In the genomic region with DNA sequence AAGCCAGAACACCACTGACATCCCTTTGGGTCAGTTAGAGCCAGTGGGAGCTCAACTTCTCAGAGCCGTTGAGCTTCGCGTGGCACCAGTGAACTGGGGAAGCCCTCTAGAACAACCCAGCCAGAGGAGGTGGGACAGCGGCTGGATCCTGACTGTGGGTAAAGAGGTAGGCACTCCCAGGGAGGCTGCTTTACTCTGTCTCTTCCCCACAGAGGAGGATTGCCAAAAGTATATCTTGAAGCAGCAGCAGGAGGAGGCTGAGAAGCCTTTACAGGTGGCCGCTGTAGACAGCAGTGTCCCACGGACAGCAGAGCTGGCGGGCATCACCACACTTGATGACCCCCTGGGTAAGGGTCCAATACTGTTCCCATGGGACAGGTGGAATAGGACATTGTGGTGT, we compare ENCODE assay signal across 1 cellular context.
TF ChIP-seq lines count a peak whose summit lies in the region.

No MANE protein-coding gene starts in this region.

TF ChIP-seq in H1, 55 proteins besides CTCF, POLR2A, EP300 and RAD21:
- TF ChIP-seq CREB1 (IDR thresholded peaks at IDR 0.05) (no peak), GABPA (IDR thresholded peaks at IDR 0.05; ENCODE audit: borderline replicate concordance, insufficient read depth, low read length) (no peak), POU5F1 (IDR thresholded peaks at IDR 0.05; ENCODE audit: low read depth, low read length) (no peak), KDM1A (IDR thresholded peaks at IDR 0.05; ENCODE audit: borderline replicate concordance, low read length) (no peak), EZH2 (IDR thresholded peaks at IDR 0.05; ENCODE audit: low read depth, low read length, severe bottlenecking) (no peak), CBX5 (IDR thresholded peaks at IDR 0.05; ENCODE audit: low read depth, low read length) (no peak), NRF1 (IDR thresholded peaks at IDR 0.05; ENCODE audit: low read depth, low read length) (no peak), SP2 (IDR thresholded peaks at IDR 0.05; ENCODE audit: low read length) (no peak), SIX5 (IDR thresholded peaks at IDR 0.05; ENCODE audit: low read depth, low read length) (no peak), SP1 (IDR thresholded peaks at IDR 0.05; ENCODE audit: low read depth, low read length) (no peak), TCF12 (IDR thresholded peaks at IDR 0.05; ENCODE audit: low read depth, low read length) (no peak), JUND (IDR thresholded peaks at IDR 0.05; ENCODE audit: low read length) (no peak), CHD1 (IDR thresholded peaks at IDR 0.05; ENCODE audit: low read depth, low read length) (no peak), RBBP5 (IDR thresholded peaks at IDR 0.05; ENCODE audit: borderline replicate concordance, low read depth, low read length) (no peak), GTF2F1 (IDR thresholded peaks at IDR 0.05; ENCODE audit: borderline replicate concordance, low read depth, low read length) (no peak), HDAC2 (IDR thresholded peaks at IDR 0.05; ENCODE audit: borderline replicate concordance in 1 of 2, low read depth in 2 of 2, low read length in 2 of 2) (no peak), CTBP2 (IDR thresholded peaks at IDR 0.05; ENCODE audit: borderline replicate concordance, insufficient read depth, insufficient read length, low read length) (no peak), TBP (IDR thresholded peaks at IDR 0.05; ENCODE audit: low read depth, low read length) (no peak)
- TF ChIP-seq, protein P1, sequence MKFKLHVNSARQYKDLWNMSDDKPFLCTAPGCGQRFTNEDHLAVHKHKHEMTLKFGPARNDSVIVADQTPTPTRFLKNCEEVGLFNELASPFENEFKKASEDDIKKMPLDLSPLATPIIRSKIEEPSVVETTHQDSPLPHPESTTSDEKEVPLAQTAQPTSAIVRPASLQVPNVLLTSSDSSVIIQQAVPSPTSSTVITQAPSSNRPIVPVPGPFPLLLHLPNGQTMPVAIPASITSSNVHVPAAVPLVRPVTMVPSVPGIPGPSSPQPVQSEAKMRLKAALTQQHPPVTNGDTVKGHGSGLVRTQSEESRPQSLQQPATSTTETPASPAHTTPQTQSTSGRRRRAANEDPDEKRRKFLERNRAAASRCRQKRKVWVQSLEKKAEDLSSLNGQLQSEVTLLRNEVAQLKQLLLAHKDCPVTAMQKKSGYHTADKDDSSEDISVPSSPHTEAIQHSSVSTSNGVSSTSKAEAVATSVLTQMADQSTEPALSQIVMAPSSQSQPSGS (IDR thresholded peaks at IDR 0.05; ENCODE audit: low read length), result no peak
- TF ChIP-seq, protein P2, sequence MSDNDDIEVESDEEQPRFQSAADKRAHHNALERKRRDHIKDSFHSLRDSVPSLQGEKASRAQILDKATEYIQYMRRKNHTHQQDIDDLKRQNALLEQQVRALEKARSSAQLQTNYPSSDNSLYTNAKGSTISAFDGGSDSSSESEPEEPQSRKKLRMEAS (IDR thresholded peaks at IDR 0.05), result no peak
